Comparison of ENCODE assay signal across 1 cellular context in genomic region chr2:113887393-113887792, GRCh38.
TF ChIP-seq lines count a peak whose summit lies in the region.

No MANE protein-coding gene starts in this region.

TF ChIP-seq in IMR-90, 13 proteins besides CTCF, POLR2A, EP300 and RAD21 (continued from another document):
- TF ChIP-seq ELK1 (IDR thresholded peaks at IDR 0.05; ENCODE audit: borderline replicate concordance, low read depth, low read length): no peak
- no peak for TF ChIP-seq MXI1 (IDR thresholded peaks at IDR 0.05; ENCODE audit: borderline replicate concordance, low read depth, low read length)
- TF ChIP-seq NFE2L2 (IDR thresholded peaks at IDR 0.05; ENCODE audit: low read depth, low read length): no peak
- no peak for TF ChIP-seq CEBPB (IDR thresholded peaks at IDR 0.05; ENCODE audit: low read depth, low read length)
- TF ChIP-seq FOS (IDR thresholded peaks at IDR 0.05; ENCODE audit: low read depth, low read length): no peak
TF ChIP-seq in IMR-90: peak in this region for 0.
